Comparison of ENCODE assay signal across 11 cellular contexts in the genomic region with DNA sequence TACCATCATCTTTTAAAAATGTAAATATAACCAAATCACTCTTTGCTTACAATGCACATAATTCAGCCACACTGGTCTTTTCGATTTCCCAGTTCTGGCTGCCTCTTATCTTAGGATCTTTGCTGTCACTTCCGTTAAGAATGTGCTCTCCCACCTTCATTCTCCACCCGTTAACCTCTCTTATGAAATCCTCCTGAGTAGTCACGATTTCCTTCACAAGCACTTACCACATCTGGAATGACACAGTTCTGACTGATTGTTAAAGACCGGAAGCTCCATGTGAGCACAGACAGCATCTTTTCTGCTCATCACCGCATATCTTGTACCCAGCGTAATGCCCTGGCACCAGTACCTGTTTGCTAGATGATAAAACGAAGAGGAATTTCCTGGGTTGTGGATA.
DNase-seq lines count a peak whose midpoint lies in the region; ATAC-seq and TF ChIP-seq lines count a peak whose summit lies in the region.
"Had no signal": no experiment of that assay in that cellular context is flagged by ENCODE, and none has a peak within 500 bp of the region (broad histone marks: within the 10 kb centered on the region; RNA-seq: fewer than 3 reads in every experiment).

No MANE protein-coding gene starts in this region.

- TF ChIP-seq CTCF in AG10803 (conservative IDR thresholded peaks at IDR 0.05; ENCODE audit: low read length) (no peak), tibial artery (IDR thresholded peaks at IDR 0.05) (no peak), esophagus squamous epithelium (IDR thresholded peaks at IDR 0.05) (no peak)

- no peak overlapping the region for H3K4me3 Mint-ChIP-seq in activated naive CD8-positive, alpha-beta T cell treated with anti-CD3 and anti-CD28 coated beads for 36 hours

- H3K9me3 ChIP-seq in tibial artery (no peaks in the 10 kb centered on the region), esophagus squamous epithelium (no peaks in the 10 kb centered on the region)

- H3K9me3 Mint-ChIP-seq in activated naive CD8-positive, alpha-beta T cell treated with anti-CD3 and anti-CD28 coated beads for 36 hours: no peaks in the 10 kb centered on the region

- H3K4me1 ChIP-seq in tibial artery: no peaks in the 10 kb centered on the region
- H3K4me1 ChIP-seq in esophagus squamous epithelium: no peaks in the 10 kb centered on the region

- no peak for TF ChIP-seq POLR2A in esophagus squamous epithelium (IDR thresholded peaks at IDR 0.05)

- peak; percentile 100 for DNase-seq in AG10803 (ENCODE audit: low read depth)
- DNase-seq in Kasumi-1 (lab: John Stamatoyannopoulos, UW): peak; percentile 96
- no peak for DNase-seq in activated naive CD8-positive, alpha-beta T cell treated with anti-CD3 and anti-CD28 coated beads for 36 hours
- peak; percentile 42 for DNase-seq in kidney glomerular epithelial cell (lab: John Stamatoyannopoulos, UW)
- DNase-seq in tibial artery: no peak
- no peak for DNase-seq in Right ventricle myocardium superior
- DNase-seq in activated CD4-positive, alpha-beta T cell treated with anti-CD3 and anti-CD28 coated beads for 48 hours: no peak
- no peak for DNase-seq in esophagus squamous epithelium (lab: John Stamatoyannopoulos, UW)
- DNase-seq: activated CD4-positive, CD25-positive, alpha-beta regulatory T cell treated with anti-CD3 and anti-CD28 coated beads, Interleukin-2, amount 50 U/mL, for 72 hours; activated naive CD4-positive, alpha-beta T cell treated with Interleukin-2 at 50 U/mL for 16 hours; NCI-H1092 treated with DMSO at 0.1 percent for 48 hours had no signal

- H3K27me3 Mint-ChIP-seq in activated naive CD8-positive, alpha-beta T cell treated with anti-CD3 and anti-CD28 coated beads for 36 hours: no peaks in the 10 kb centered on the region

- H3K27ac ChIP-seq in tibial artery (no peak overlapping the region), esophagus squamous epithelium (no peak overlapping the region)

- no peak overlapping the region for H3K4me3 ChIP-seq in AG10803 (ENCODE audit: low read length)
- H3K4me3 ChIP-seq in tibial artery: no peak overlapping the region
- no peak overlapping the region for H3K4me3 ChIP-seq in esophagus squamous epithelium

- WGBS in esophagus squamous epithelium, 2 donors: 75 to 78% methylated on average over 8 of the region's 8 CpGs

- peaks cover 5% of the 10 kb centered on the region for H3K36me3 Mint-ChIP-seq in activated naive CD8-positive, alpha-beta T cell treated with anti-CD3 and anti-CD28 coated beads for 36 hours

- H3K4me1 Mint-ChIP-seq in activated naive CD8-positive, alpha-beta T cell treated with anti-CD3 and anti-CD28 coated beads for 36 hours: no peaks in the 10 kb centered on the region

- no peaks in the 10 kb centered on the region for H3K27me3 ChIP-seq in tibial artery
- no peaks in the 10 kb centered on the region for H3K27me3 ChIP-seq in esophagus squamous epithelium

- peaks cover 17 to 34% (median 20%) of the 10 kb centered on the region in 3 donors for H3K36me3 ChIP-seq in tibial artery
- peaks cover 0 to 42% (median 0%) of the 10 kb centered on the region in 3 donors for H3K36me3 ChIP-seq in esophagus squamous epithelium

- intact Hi-C loops in tibial artery (cut with DNase I; ENCODE audit: low total_unique reads): no loop called here
- intact Hi-C loops in Right ventricle myocardium superior (cut with DNase I): no loop called here
- intact Hi-C loops in esophagus squamous epithelium (cut with DNase I): no loop called here

- peak overlapping the region; percentile 2 for H3K27ac Mint-ChIP-seq in activated naive CD8-positive, alpha-beta T cell treated with anti-CD3 and anti-CD28 coated beads for 36 hours

- no peak for ATAC-seq in Right ventricle myocardium superior (ENCODE audit: poor library complexity)

Comparison
In these comparisons a context has a peak if more than half of its experiments do, and no peak if none do; other contexts are left out.
1. DNase-seq: peak in AG10803 (single experiment), Kasumi-1 (2 of 2) and kidney glomerular epithelial cell (single experiment); none in activated naive CD8-positive, alpha-beta T cell treated with anti-CD3 and anti-CD28 coated beads for 36 hours (single experiment), tibial artery (0 of 2), Right ventricle myocardium superior (single experiment), activated CD4-positive, alpha-beta T cell treated with anti-CD3 and anti-CD28 coated beads for 48 hours (single experiment) and esophagus squamous epithelium (single experiment).